In the genomic region with DNA sequence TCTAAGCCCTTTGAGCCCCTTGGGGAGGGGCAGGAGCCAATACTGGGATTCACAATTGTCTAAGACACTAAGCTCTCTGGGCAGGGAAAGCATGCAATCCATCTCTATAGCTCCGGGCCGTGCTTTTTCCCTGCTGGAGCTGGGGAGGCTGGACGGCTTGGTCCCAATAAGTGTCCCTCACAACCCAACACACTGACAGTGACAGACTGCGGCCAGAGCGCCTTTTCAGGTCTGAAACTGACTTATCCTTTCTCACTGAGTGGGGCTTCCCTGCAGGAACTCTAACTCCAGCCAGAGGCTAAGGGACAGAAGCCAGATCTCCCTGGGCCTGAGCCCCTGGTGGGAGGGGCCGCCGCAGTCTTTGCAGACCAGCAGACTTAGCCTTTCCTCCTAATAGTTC, we compare ENCODE assay signal across 10 cellular contexts.
"Had no signal": no experiment of that assay in that cellular context is flagged by ENCODE, and none has a peak within 500 bp of the region (broad histone marks: within the 10 kb centered on the region; RNA-seq: fewer than 3 reads in every experiment).

No MANE protein-coding gene starts in this region.

- H3K9me3 Mint-ChIP-seq: GM23338 had no signal

- ATAC-seq: GM23338, HCT116 had no signal

- H3K27ac Mint-ChIP-seq: GM23338, H9, HFFc6 had no signal

- H3K4me3 Mint-ChIP-seq: GM23338, H9, HFFc6 had no signal

- H3K36me3 ChIP-seq: HAP-1 had no signal

- DNase-seq: GM23248, GOT3, H9, HCEC 1CT, HFFc6 had no signal

- H3K4me1 ChIP-seq: HAP-1 had no signal

- H2AFZ ChIP-seq: GM23248, GM23338 had no signal

- FAIRE-seq: H1, H54 had no signal

- H3K4me1 Mint-ChIP-seq: GM23338 had no signal

- H3K4me2 ChIP-seq: GM23338 had no signal

- H3K9me3 ChIP-seq: HAP-1 had no signal

- H3K4me3 ChIP-seq: GM23248, GM23338, HAP-1 had no signal

- H3K27ac ChIP-seq: GM23248 had no signal

- H3K9ac ChIP-seq: GM23248 had no signal
